In the genomic region with DNA sequence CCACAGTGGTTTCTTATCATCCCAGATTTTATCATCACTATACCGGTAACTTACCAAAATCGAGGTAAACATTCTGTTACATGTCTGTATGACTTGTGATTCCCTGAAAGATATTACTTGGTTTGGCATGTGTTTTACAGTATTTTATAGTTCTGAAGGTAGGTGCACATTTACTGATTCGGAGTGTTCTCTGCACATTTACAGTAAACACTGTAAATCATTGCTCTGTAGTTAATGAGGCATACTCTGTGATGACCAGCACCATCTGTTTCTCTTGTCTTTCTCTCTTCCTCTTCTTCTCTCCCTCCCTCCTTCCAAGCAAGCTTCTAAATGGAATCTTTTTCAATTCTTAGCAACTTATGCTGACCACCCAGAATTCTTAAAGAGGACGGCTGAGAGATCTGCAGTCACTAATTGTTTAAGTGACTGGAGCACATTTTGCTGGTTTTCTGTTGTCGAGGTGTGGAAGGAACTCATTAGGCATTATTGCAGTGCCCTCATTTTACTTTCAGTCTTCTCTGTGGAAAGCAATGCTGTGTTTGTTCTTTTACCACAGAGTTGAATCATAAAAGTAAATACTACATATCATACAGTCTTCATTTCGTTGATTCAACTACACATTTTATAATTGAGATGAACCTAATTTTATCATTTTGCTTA, we compare ENCODE assay signal across 10 cellular contexts.
A peak's percentile ranks its signal among the peaks of the same experiment; 100 is the strongest.
DNase-seq lines count a peak whose midpoint lies in the region; ATAC-seq and TF ChIP-seq lines count a peak whose summit lies in the region.
"Had no signal": no experiment of that assay in that cellular context is flagged by ENCODE, and none has a peak within 500 bp of the region (broad histone marks: within the 10 kb centered on the region; RNA-seq: fewer than 3 reads in every experiment).

No MANE protein-coding gene starts in this region.

- H3K27ac Mint-ChIP-seq in CD4-positive, CD25-positive, alpha-beta regulatory T cell: peak overlapping the region; percentile 52 to 55 (median 52)
- peak overlapping the region; percentile 57 for H3K27ac Mint-ChIP-seq in activated CD4-positive, alpha-beta memory T cell treated with anti-CD3 and anti-CD28 coated beads for 36 hours
- H3K27ac Mint-ChIP-seq in mesothelial cell of epicardium: peak overlapping the region; percentile 36
- H3K27ac Mint-ChIP-seq: progenitor cell of endocrine pancreas had no signal

- H3K27ac ChIP-seq in CD4-positive, CD25-positive, alpha-beta regulatory T cell (ENCODE audit: insufficient read depth, low read length, poor library complexity, severe bottlenecking): no peak overlapping the region
- H3K27ac ChIP-seq: gastroesophageal sphincter had no signal

- H3K4me1 ChIP-seq in CD4-positive, CD25-positive, alpha-beta regulatory T cell (ENCODE audit: control insufficient read depth, insufficient read depth, low read length, poor library complexity, severe bottlenecking): peaks cover 19% of the 10 kb centered on the region

- H3K27me3 Mint-ChIP-seq in CD4-positive, CD25-positive, alpha-beta regulatory T cell: no peaks in the 10 kb centered on the region
- no peaks in the 10 kb centered on the region for H3K27me3 Mint-ChIP-seq in activated CD4-positive, alpha-beta memory T cell treated with anti-CD3 and anti-CD28 coated beads for 36 hours
- H3K27me3 Mint-ChIP-seq in mesothelial cell of epicardium (ENCODE audit: low read depth): no peaks in the 10 kb centered on the region
- H3K27me3 Mint-ChIP-seq: progenitor cell of endocrine pancreas had no signal

- H3K9me3 Mint-ChIP-seq in CD4-positive, CD25-positive, alpha-beta regulatory T cell: peaks cover 0 to 3% (median 0%) of the 10 kb centered on the region in 7 donors
- H3K9me3 Mint-ChIP-seq in activated CD4-positive, alpha-beta memory T cell treated with anti-CD3 and anti-CD28 coated beads for 36 hours: no peaks in the 10 kb centered on the region
- H3K9me3 Mint-ChIP-seq in mesothelial cell of epicardium: no peaks in the 10 kb centered on the region

- peak; percentile 66 to 68 for ATAC-seq in CD4-positive, CD25-positive, alpha-beta regulatory T cell (ENCODE audit: low read depth in 2 of 2)
- ATAC-seq in GM21619 (IDR thresholded peaks at IDR 0.05; ENCODE audit: unreplicated experiment) (peak; percentile 69), omental fat pad (ENCODE audit: low FRiP score) (no peak), HG02852 (IDR thresholded peaks at IDR 0.05; ENCODE audit: unreplicated experiment) (no peak)
- ATAC-seq: gastroesophageal sphincter had no signal

- H3K36me3 Mint-ChIP-seq in CD4-positive, CD25-positive, alpha-beta regulatory T cell: peaks cover 32% of the 10 kb centered on the region
- H3K36me3 Mint-ChIP-seq in activated CD4-positive, alpha-beta memory T cell treated with anti-CD3 and anti-CD28 coated beads for 36 hours: peaks cover 2% of the 10 kb centered on the region
- peaks cover 8% of the 10 kb centered on the region for H3K36me3 Mint-ChIP-seq in mesothelial cell of epicardium

- H3K4me3 Mint-ChIP-seq in CD4-positive, CD25-positive, alpha-beta regulatory T cell: peak overlapping the region; percentile 60 to 81 (median 76)
- H3K4me3 Mint-ChIP-seq in activated CD4-positive, alpha-beta memory T cell treated with anti-CD3 and anti-CD28 coated beads for 36 hours: peak overlapping the region; percentile 62
- no peak overlapping the region for H3K4me3 Mint-ChIP-seq in mesothelial cell of epicardium

- peak overlapping the region; percentile 61 for H3K4me3 ChIP-seq in CD4-positive, CD25-positive, alpha-beta regulatory T cell (ENCODE audit: low read depth, low read length)
- H3K4me3 ChIP-seq: gastroesophageal sphincter had no signal

- CTCF ChIA-PET in activated CD4-positive, alpha-beta memory T cell treated with anti-CD3 and anti-CD28 coated beads for 36 hours (lab: Charles Lee): no interaction called here

- peak in 2 of 3 donors; percentile 7 to 21 for DNase-seq in CD4-positive, CD25-positive, alpha-beta regulatory T cell
- no peak for DNase-seq in activated CD4-positive, alpha-beta memory T cell treated with anti-CD3 and anti-CD28 coated beads for 36 hours
- DNase-seq in mesothelial cell of epicardium (ENCODE audit: low spot score in 2 of 2, unreplicated experiment in 2 of 2): no peak
- DNase-seq in omental fat pad (ENCODE audit: low spot score): no peak
- no peak for DNase-seq in NCI-H82 treated with DMSO at 0.1 percent for 48 hours (lab: John Stamatoyannopoulos, UW; ENCODE audit: unreplicated experiment)
- DNase-seq in NCI-H2029 (lab: John Stamatoyannopoulos, UW): no peak

- intact Hi-C loops in activated CD4-positive, alpha-beta memory T cell treated with anti-CD3 and anti-CD28 coated beads for 36 hours (cut with micrococcal nuclease): loop anchor here (1.0 to 5.0 kb wide), 3 partner anchors 17 to 124 kb away; a partner anchor contains a TSS

- H3K36me3 ChIP-seq in CD4-positive, CD25-positive, alpha-beta regulatory T cell (ENCODE audit: control insufficient read depth, insufficient read depth, low read length): no peaks in the 10 kb centered on the region
- H3K36me3 ChIP-seq: gastroesophageal sphincter had no signal

- H3K9me3 ChIP-seq in CD4-positive, CD25-positive, alpha-beta regulatory T cell (ENCODE audit: control insufficient read depth in 2 of 2, low read length in 2 of 2): no peaks in the 10 kb centered on the region
- H3K9me3 ChIP-seq: gastroesophageal sphincter had no signal

- peaks cover 28 to 85% (median 54%) of the 10 kb centered on the region in 4 donors for H3K4me1 Mint-ChIP-seq in CD4-positive, CD25-positive, alpha-beta regulatory T cell
- peaks cover 54% of the 10 kb centered on the region for H3K4me1 Mint-ChIP-seq in activated CD4-positive, alpha-beta memory T cell treated with anti-CD3 and anti-CD28 coated beads for 36 hours (ENCODE audit: low read depth)
- H3K4me1 Mint-ChIP-seq in mesothelial cell of epicardium: peaks cover 16% of the 10 kb centered on the region

- POLR2A ChIA-PET in activated CD4-positive, alpha-beta memory T cell treated with anti-CD3 and anti-CD28 coated beads for 36 hours (lab: Charles Lee): no interaction called here

- no peaks in the 10 kb centered on the region for H3K27me3 ChIP-seq in CD4-positive, CD25-positive, alpha-beta regulatory T cell (ENCODE audit: control insufficient read depth, insufficient read depth, low read length)
- H3K27me3 ChIP-seq: gastroesophageal sphincter had no signal

- no peak for TF ChIP-seq CTCF in mesothelial cell of epicardium (IDR thresholded peaks at IDR 0.05; ENCODE audit: unreplicated experiment)
- TF ChIP-seq CTCF in omental fat pad (IDR thresholded peaks at IDR 0.05): no peak

Comparison
In these comparisons a context has a peak if more than half of its experiments do, and no peak if none do; other contexts are left out.
1. ATAC-seq: peak in CD4-positive, CD25-positive, alpha-beta regulatory T cell (2 of 2) and GM21619 (single experiment); none in omental fat pad (single experiment) and HG02852 (single experiment).
2. DNase-seq: peak in CD4-positive, CD25-positive, alpha-beta regulatory T cell (2 of 3); none in activated CD4-positive, alpha-beta memory T cell treated with anti-CD3 and anti-CD28 coated beads for 36 hours (single experiment), mesothelial cell of epicardium (0 of 2), omental fat pad (single experiment), NCI-H82 treated with DMSO at 0.1 percent for 48 hours (single experiment) and NCI-H2029 (single experiment).
3. Peak in every context shown above with its lines, with median percentiles within 50 percentile points of each other: H3K27ac Mint-ChIP-seq.